In the genomic region with DNA sequence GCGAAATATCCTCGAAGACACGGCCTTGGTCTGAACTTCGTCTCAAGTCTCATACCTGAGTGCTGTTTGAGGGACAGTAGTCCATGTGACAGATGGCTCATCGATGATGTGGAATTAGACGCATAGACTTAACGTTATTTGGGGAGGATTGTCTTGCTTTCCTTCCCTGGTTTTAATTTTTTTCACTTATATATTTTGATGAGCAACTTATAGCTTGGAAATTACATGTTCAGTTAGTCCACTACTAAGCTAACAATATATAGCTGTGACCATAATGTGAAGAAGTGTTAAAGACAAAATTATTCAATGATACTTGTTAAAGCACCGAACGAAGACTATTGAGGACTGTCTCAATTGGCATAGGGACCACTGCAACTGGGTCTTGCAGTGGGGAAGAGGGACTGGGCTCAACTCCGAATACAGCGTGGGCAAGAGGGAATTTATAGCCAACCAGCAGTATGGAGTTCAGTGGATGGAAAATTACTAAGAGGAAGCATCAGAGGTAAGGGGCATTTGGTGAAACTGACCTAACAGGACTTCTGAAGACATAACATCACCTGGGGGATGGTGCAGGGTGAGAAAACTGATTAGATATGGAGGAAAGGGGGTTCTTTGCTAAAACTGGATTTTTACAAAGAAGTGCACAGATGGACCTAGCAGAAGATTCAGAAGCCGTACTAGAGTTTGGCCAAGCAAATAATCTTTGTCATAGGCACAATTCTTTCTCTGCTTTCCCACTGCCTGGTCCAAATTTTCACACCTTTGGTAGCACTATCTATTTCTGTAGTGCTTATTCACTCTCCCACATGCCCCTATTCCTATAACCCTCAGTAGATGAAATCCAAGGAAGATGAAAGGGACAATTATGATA, we compare ENCODE assay signal across 8 cellular contexts. TPM values are rescaled to one million over a fixed set of nuclear protein-coding genes. Genes with fewer than 3 reads are reported as not detected.
A peak's percentile ranks its signal among the peaks of the same experiment; 100 is the strongest.
DNase-seq lines count a peak whose midpoint lies in the region; ATAC-seq and TF ChIP-seq lines count a peak whose summit lies in the region.

No MANE protein-coding gene starts in this region.

- intact Hi-C loops in dorsolateral prefrontal cortex (cut with DNase I), result loop anchor here (1.0 to 10.0 kb wide), 8 partner anchors 77 to 292 kb away; a partner anchor contains a TSS

- H3K4me1 Mint-ChIP-seq in nephron progenitor cell, result peaks cover 24% of the 10 kb centered on the region

- no peaks in the 10 kb centered on the region for H3K27me3 ChIP-seq in dorsolateral prefrontal cortex

- H3K4me3 Mint-ChIP-seq in nephron progenitor cell, result peak overlapping the region; percentile 94

- ATAC-seq in GM18517 (IDR thresholded peaks at IDR 0.05; ENCODE audit: unreplicated experiment) (peak; percentile 0), HG02870 (IDR thresholded peaks at IDR 0.05; ENCODE audit: unreplicated experiment) (no peak), HG03565 (IDR thresholded peaks at IDR 0.05; ENCODE audit: unreplicated experiment) (no peak), GM21529 (IDR thresholded peaks at IDR 0.05; ENCODE audit: unreplicated experiment) (no peak)

- H3K36me3 Mint-ChIP-seq in nephron progenitor cell (ENCODE audit: low read depth), result no peaks in the 10 kb centered on the region

- peak overlapping the region; percentile 66 to 98 (median 90) for H3K27ac ChIP-seq in dorsolateral prefrontal cortex

- H3K9me3 Mint-ChIP-seq in nephron progenitor cell, result no peaks in the 10 kb centered on the region

- TF ChIP-seq CTCF in dorsolateral prefrontal cortex (IDR thresholded peaks at IDR 0.05 in 54 of 56, conservative IDR thresholded peaks at IDR 0.05 in 2 of 56; ENCODE audit: low read depth in 1 of 56, partially characterized antibody in 56 of 56), result no peak
- no peak for TF ChIP-seq CTCF in nephron progenitor cell (IDR thresholded peaks at IDR 0.05)

- peaks cover 8% of the 10 kb centered on the region for H3K27me3 Mint-ChIP-seq in nephron progenitor cell (ENCODE audit: low read depth, poor library complexity)

- DNase-seq in NCI-H82 treated with DMSO at 0.1 percent for 48 hours (lab: John Stamatoyannopoulos, UW; ENCODE audit: unreplicated experiment) (peak; percentile 46), dorsolateral prefrontal cortex (no peak), nephron progenitor cell (no peak), COLO668 (lab: John Stamatoyannopoulos, UW; ENCODE audit: unreplicated experiment) (no peak)

- H3K4me3 ChIP-seq in dorsolateral prefrontal cortex, result peak overlapping the region; percentile 51 to 97 (median 85)

- H3K27ac Mint-ChIP-seq in nephron progenitor cell, result peak overlapping the region; percentile 8

RNA-seq across cellular contexts. Expression of a gene that starts 0.9 kb away (rescaled TPM):
- 100 to 1,000 TPM in 3 of 120 experiments, 10 to 100 TPM in 117; 52.9 to 129 (median 76.3) TPM for total RNA-seq in dorsolateral prefrontal cortex

RNA-seq across cellular contexts. Expression of a gene that starts 7.3 kb away (rescaled TPM):
- total RNA-seq in dorsolateral prefrontal cortex, result 10 to 100 TPM; 44.9 to 95.2 (median 71.3) TPM
